In the genomic region with DNA sequence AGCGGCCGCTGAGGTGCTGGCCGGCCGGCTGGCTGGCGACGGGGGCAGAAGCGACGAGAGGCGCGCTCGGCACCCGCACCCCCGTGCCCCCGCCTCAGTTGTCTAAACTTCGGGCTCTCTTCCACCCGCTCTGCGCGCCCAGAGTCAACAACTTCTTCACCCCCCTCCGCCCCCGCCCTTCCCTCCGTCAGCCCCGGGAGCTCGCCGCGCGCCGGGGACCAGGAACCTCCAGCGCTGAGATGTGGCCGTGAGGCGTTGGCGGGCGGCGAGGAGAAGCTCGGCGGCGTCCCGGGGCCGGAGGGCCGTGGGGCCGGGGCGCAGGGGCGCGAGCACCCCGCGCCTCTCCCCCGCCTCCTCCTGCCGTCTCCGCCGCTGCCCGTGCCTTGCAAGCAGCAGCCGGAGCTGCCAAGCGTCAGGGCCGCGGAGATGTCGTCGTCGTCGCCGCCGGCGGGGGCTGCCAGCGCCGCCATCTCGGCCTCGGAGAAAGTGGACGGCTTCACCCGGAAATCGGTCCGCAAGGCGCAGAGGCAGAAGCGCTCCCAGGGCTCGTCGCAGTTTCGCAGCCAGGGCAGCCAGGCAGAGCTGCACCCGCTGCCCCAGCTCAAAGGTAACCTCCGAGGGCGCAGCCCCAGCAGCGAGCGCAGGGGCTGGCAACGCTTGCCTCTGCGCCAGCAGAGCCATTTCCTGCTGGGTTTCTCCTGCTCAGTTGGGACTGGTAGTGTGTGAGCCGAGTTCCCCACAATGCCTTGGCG, we compare ENCODE assay signal across 8 cellular contexts. TPM values are rescaled to one million over a fixed set of nuclear protein-coding genes. Genes with fewer than 3 reads are reported as not detected.
DNase-seq lines count a peak whose midpoint lies in the region; FAIRE-seq and TF ChIP-seq lines count a peak whose summit lies in the region.

No MANE protein-coding gene starts in this region.

- H3K4me2 ChIP-seq in GM23248 (ENCODE audit: unreplicated experiment) = peak overlapping the region; percentile 98

- peaks cover 13% of the 10 kb centered on the region for H3K36me3 Mint-ChIP-seq in T-helper 1 cell treated with Interleukin-12 subunit alpha and Interleukin-12 subunit beta and Interleukin-4 antibody, amounts not matched to agents 30 μg/mL and 1 μg/mL, for 36 hours (ENCODE audit: low read depth)

- H4K20me1 ChIP-seq in GM23248 (ENCODE audit: insufficient read depth) = no peaks in the 10 kb centered on the region; the same call in none of the 2 replicates

- no peak for TF ChIP-seq CTCF in GM06990 (IDR thresholded peaks at IDR 0.05; ENCODE audit: insufficient read depth, low read length, poor library complexity, severe bottlenecking)

- H3K4me3 Mint-ChIP-seq in T-helper 1 cell treated with Interleukin-12 subunit alpha and Interleukin-12 subunit beta and Interleukin-4 antibody, amounts not matched to agents 30 μg/mL and 1 μg/mL, for 36 hours = peak overlapping the region; percentile 100

- H3K79me2 ChIP-seq in GM23248 (ENCODE audit: insufficient read depth) = peaks cover 50% of the 10 kb centered on the region

- H3K4me3 ChIP-seq in GM06990 (replicated peaks; ENCODE audit: low read depth, low read length) (peak overlapping the region; percentile 78), GM23248 (peak overlapping the region; percentile 92), iPS-15b (ENCODE audit: low read depth, low read length) (peak overlapping the region; percentile 98), small intestine (ENCODE audit: low read depth in 1 of 2, low read length in 2 of 2) (peak overlapping the region; percentile 88 to 97)

- peak overlapping the region; percentile 73 for H2AFZ ChIP-seq in GM23248

- peak overlapping the region; percentile 96 for H3K27ac Mint-ChIP-seq in T-helper 1 cell treated with Interleukin-12 subunit alpha and Interleukin-12 subunit beta and Interleukin-4 antibody, amounts not matched to agents 30 μg/mL and 1 μg/mL, for 36 hours

- H3K9me3 ChIP-seq in GM23248 (ENCODE audit: low read depth) (no peaks in the 10 kb centered on the region), iPS-15b (ENCODE audit: control insufficient read depth, insufficient read depth, low read length) (no peaks in the 10 kb centered on the region), small intestine (ENCODE audit: control insufficient read depth, low read depth) (no peaks in the 10 kb centered on the region)

- DNase-seq in GM06990 (ENCODE audit: extremely low read depth, insufficient read length) (peak; percentile 86), GM23248 (peak; percentile 83), LHCN-M2 (ENCODE audit: low read depth) (peak; percentile 42), anterior cingulate cortex (lab: John Stamatoyannopoulos, UW) (peak in 53 of 58 donors; percentile 10 to 82 (median 63)), small intestine (peak; percentile 77), DMS114 treated with DMSO at 0.1 percent for 48 hours (lab: John Stamatoyannopoulos, UW; ENCODE audit: unreplicated experiment) (no peak)

- peak overlapping the region; percentile 88 for H3K27ac ChIP-seq in GM23248
- H3K27ac ChIP-seq in small intestine (ENCODE audit: low read depth in 1 of 2, low read length in 1 of 2) = peak overlapping the region; percentile 99 to 100

- H3K4me1 ChIP-seq in GM23248 (ENCODE audit: insufficient read depth) (peaks cover 27% of the 10 kb centered on the region), iPS-15b (ENCODE audit: control insufficient read depth, insufficient read depth, low read length) (peaks cover 11% of the 10 kb centered on the region), small intestine (ENCODE audit: control insufficient read depth in 2 of 2, insufficient read depth in 1 of 2, low read depth in 1 of 2, low read length in 1 of 2) (peaks cover 7 to 12% of the 10 kb centered on the region in 2 donors)

- 0 to 1% methylated on average over 41 to 44 of the region's 83 CpGs for WGBS in GM23248 (ENCODE audit: low coverage in 1 of 2, low lambda C conversion rate in 2 of 2, missing lambda C conversion rate in 2 of 2), 2 experiments
- WGBS in small intestine, 3 donors = 0 to 1% (median 0%) methylated on average over 40 to 83 of the region's 83 CpGs

- FAIRE-seq in small intestine (lab: Jason Lieb, UNC) = no peak

- H3K4me1 Mint-ChIP-seq in T-helper 1 cell treated with Interleukin-12 subunit alpha and Interleukin-12 subunit beta and Interleukin-4 antibody, amounts not matched to agents 30 μg/mL and 1 μg/mL, for 36 hours (ENCODE audit: low read depth) = peaks cover 30% of the 10 kb centered on the region

- H3F3A ChIP-seq in GM23248 (ENCODE audit: insufficient read depth) = peaks cover 10% of the 10 kb centered on the region; the same call in 1 of the 2 replicates

- in situ Hi-C loops in GM23248 (cut with MboI) = no loop called here

- H3K9me3 Mint-ChIP-seq in T-helper 1 cell treated with Interleukin-12 subunit alpha and Interleukin-12 subunit beta and Interleukin-4 antibody, amounts not matched to agents 30 μg/mL and 1 μg/mL, for 36 hours = no peaks in the 10 kb centered on the region

- no peaks in the 10 kb centered on the region for H3K9me2 ChIP-seq in GM23248 (ENCODE audit: insufficient read depth)

- H3K9ac ChIP-seq in GM23248 = peak overlapping the region; percentile 90
- peak overlapping the region; percentile 92 for H3K9ac ChIP-seq in iPS-15b (ENCODE audit: low read depth, low read length)

- H3K36me3 ChIP-seq in GM06990 (ENCODE audit: control insufficient read depth, insufficient read depth, low read length) (no peaks in the 10 kb centered on the region), GM23248 (ENCODE audit: low read depth) (no peaks in the 10 kb centered on the region), iPS-15b (ENCODE audit: control insufficient read depth, insufficient read depth, low read length) (no peaks in the 10 kb centered on the region), small intestine (ENCODE audit: control insufficient read depth in 2 of 2, insufficient read depth in 2 of 2, low read length in 2 of 2) (no peaks in the 10 kb centered on the region)

- H3K27me3 ChIP-seq in GM06990 (replicated peaks; ENCODE audit: control insufficient read depth, insufficient read depth, low read length) = no peaks in the 10 kb centered on the region
- H3K27me3 ChIP-seq in GM23248 (replicated peaks; ENCODE audit: insufficient read depth) = no peaks in the 10 kb centered on the region
- no peaks in the 10 kb centered on the region for H3K27me3 ChIP-seq in iPS-15b (ENCODE audit: control insufficient read depth, insufficient read depth, low read length)
- H3K27me3 ChIP-seq in small intestine (ENCODE audit: control insufficient read depth in 2 of 2, insufficient read depth in 2 of 2, low read length in 2 of 2) = no peaks in the 10 kb centered on the region

- no peaks in the 10 kb centered on the region for H3K27me3 Mint-ChIP-seq in T-helper 1 cell treated with Interleukin-12 subunit alpha and Interleukin-12 subunit beta and Interleukin-4 antibody, amounts not matched to agents 30 μg/mL and 1 μg/mL, for 36 hours (ENCODE audit: low read depth)

RNA-seq across cellular contexts. Expression of a gene that starts 0.7 kb away (rescaled TPM):
- total RNA-seq in GM23248 (2014; rRNA removed; shearing (Covaris generic)) = 31.7 and 37.9 TPM in 2 replicates
- 13.9 and 14.2 TPM in 2 replicates for polyA plus RNA-seq in GM23248 (2016; fragmentation: Nextera tagmentation; extraction: Ambion mirVana)
- total RNA-seq in LHCN-M2 (2014; rRNA removed) = 11.5 and 13.0 TPM in 2 replicates
- 4.2 TPM for polyA plus RNA-seq in LHCN-M2 (2012)
- 10 to 100 TPM; 33.0 to 41.2 (median 40.1) TPM for polyA plus RNA-seq in small intestine
